ENCODE assay signal across 8 cellular contexts in genomic region chr1:966135-966602, GRCh38. TPM values are rescaled to one million over a fixed set of nuclear protein-coding genes. Genes with fewer than 3 reads are reported as not detected.
A peak's percentile ranks its signal among the peaks of the same experiment; 100 is the strongest.
DNase-seq lines count a peak whose midpoint lies in the region; ATAC-seq and TF ChIP-seq lines count a peak whose summit lies in the region.

Gene PLEKHN1 (plus strand): TSS chr1:966482. CDS start chr1:966532, 50 bp downstream.

- TF ChIP-seq CTCF in spleen (IDR thresholded peaks at IDR 0.05 in 8 of 11, conservative IDR thresholded peaks at IDR 0.05 in 3 of 11), result no peak

- no peak for TF ChIP-seq POLR2A in spleen (IDR thresholded peaks at IDR 0.05)

- peaks cover 17% of the 10 kb centered on the region for H3K36me3 Mint-ChIP-seq in activated T-helper 2 cell treated with anti-CD3 and anti-CD28 coated beads, Interferon-gamma antibody, Interleukin-2, Interleukin-4, amounts not matched to agents 10 μg/mL and 5 μg/mL and 100 μg/mL, durations not matched to agents 14 hours and 24 hours and 36 hours (ENCODE audit: low read depth)

- H3K9ac ChIP-seq in HUES48 (ENCODE audit: low read depth, low read length), result no peak within 1 kb of the TSS; the same call in 1 of the 2 replicates

- H3K27ac ChIP-seq in HUES48 (ENCODE audit: low read depth, low read length) (no peak within 1 kb of the TSS), iPS DF 6.9 (ENCODE audit: low read length) (no peak within 1 kb of the TSS), spleen (peak within 1 kb of the TSS; percentile 72 to 87 (median 80))

- H3K9me3 Mint-ChIP-seq in activated T-helper 2 cell treated with anti-CD3 and anti-CD28 coated beads, Interferon-gamma antibody, Interleukin-2, Interleukin-4, amounts not matched to agents 10 μg/mL and 5 μg/mL and 100 μg/mL, durations not matched to agents 14 hours and 24 hours and 36 hours, result no peaks in the 10 kb centered on the region

- peaks cover 28% of the 10 kb centered on the region for H3K36me3 ChIP-seq in HUES48 (ENCODE audit: control insufficient read depth, insufficient read depth, low read length)
- peaks cover 19% of the 10 kb centered on the region for H3K36me3 ChIP-seq in iPS DF 6.9 (ENCODE audit: control insufficient read depth, insufficient read depth, low read length)
- peaks cover 0 to 34% (median 6%) of the 10 kb centered on the region in 6 donors for H3K36me3 ChIP-seq in spleen

- H3K27ac Mint-ChIP-seq in activated T-helper 2 cell treated with anti-CD3 and anti-CD28 coated beads, Interferon-gamma antibody, Interleukin-2, Interleukin-4, amounts not matched to agents 10 μg/mL and 5 μg/mL and 100 μg/mL, durations not matched to agents 14 hours and 24 hours and 36 hours, result peak within 1 kb of the TSS; percentile 58

- H3K9me3 ChIP-seq in HUES48 (ENCODE audit: control insufficient read depth, insufficient read depth, low read length) (no peaks in the 10 kb centered on the region), iPS DF 6.9 (ENCODE audit: control insufficient read depth, insufficient read depth, low read length) (no peaks in the 10 kb centered on the region), spleen (no peaks in the 10 kb centered on the region)

- peak within 1 kb of the TSS; percentile 79 for H3K4me3 Mint-ChIP-seq in activated T-helper 2 cell treated with anti-CD3 and anti-CD28 coated beads, Interferon-gamma antibody, Interleukin-2, Interleukin-4, amounts not matched to agents 10 μg/mL and 5 μg/mL and 100 μg/mL, durations not matched to agents 14 hours and 24 hours and 36 hours (ENCODE audit: low read depth)

- H3K4me1 Mint-ChIP-seq in activated T-helper 2 cell treated with anti-CD3 and anti-CD28 coated beads, Interferon-gamma antibody, Interleukin-2, Interleukin-4, amounts not matched to agents 10 μg/mL and 5 μg/mL and 100 μg/mL, durations not matched to agents 14 hours and 24 hours and 36 hours (ENCODE audit: low read depth), result peaks cover 4% of the 10 kb centered on the region

- WGBS in iPS DF 6.9 (ENCODE audit: insufficient coverage, insufficient read length), result no CpG with 5 or more reads among the region's 24 CpGs
- WGBS in spleen, 5 donors, result 0 to 20% (median 4%) methylated on average over 4 to 24 of the region's 24 CpGs

- H3K27me3 ChIP-seq in HUES48 (ENCODE audit: control insufficient read depth, insufficient read depth, low read length) (peaks cover 63% of the 10 kb centered on the region), iPS DF 6.9 (ENCODE audit: control insufficient read depth, insufficient read depth, low read length) (peaks cover 5% of the 10 kb centered on the region; the same call in 1 of the 2 replicates), spleen (replicated peaks in 1 of 7) (peaks cover 0 to 57% (median 11%) of the 10 kb centered on the region in 7 donors)

- intact Hi-C loops in Right ventricle myocardium inferior (cut with DNase I), result no loop called here
- intact Hi-C loops in cardiac septum (cut with DNase I), result no loop called here
- intact Hi-C loops in activated T-helper 2 cell treated with anti-CD3 and anti-CD28 coated beads, Interferon-gamma antibody, Interleukin-2, Interleukin-4, amounts not matched to agents 10 μg/mL and 5 μg/mL and 100 μg/mL, durations not matched to agents 14 hours and 24 hours and 36 hours (cut with micrococcal nuclease), result no loop called here
- intact Hi-C loops in spleen (cut with DNase I; ENCODE audit: low total_unique reads), result no loop called here

- DNase-seq in Right ventricle myocardium inferior (ENCODE audit: missing footprints), result no peak
- DNase-seq in cardiac septum (ENCODE audit: low spot score), result no peak
- DNase-seq in activated T-helper 2 cell treated with anti-CD3 and anti-CD28 coated beads, Interferon-gamma antibody, Interleukin-2, Interleukin-4, amounts not matched to agents 10 μg/mL and 5 μg/mL and 100 μg/mL, durations not matched to agents 14 hours and 24 hours and 36 hours (ENCODE audit: low spot score), result no peak
- DNase-seq in iPS DF 6.9 (ENCODE audit: low read depth, low spot score), result no peak
- no peak for DNase-seq in spleen
- DNase-seq in NCI-H69 (lab: John Stamatoyannopoulos, UW), result no peak
- no peak for DNase-seq in cerebellum (ENCODE audit: low spot score)

- peak within 1 kb of the TSS; percentile 72 for H3K4me3 ChIP-seq in HUES48 (ENCODE audit: low read depth, low read length)
- H3K4me3 ChIP-seq in iPS DF 6.9 (ENCODE audit: low read length), result peak within 1 kb of the TSS; percentile 42; the same call in 1 of the 2 replicates
- peak within 1 kb of the TSS; percentile 56 to 78 (median 64) for H3K4me3 ChIP-seq in spleen

- H3K27me3 Mint-ChIP-seq in activated T-helper 2 cell treated with anti-CD3 and anti-CD28 coated beads, Interferon-gamma antibody, Interleukin-2, Interleukin-4, amounts not matched to agents 10 μg/mL and 5 μg/mL and 100 μg/mL, durations not matched to agents 14 hours and 24 hours and 36 hours (ENCODE audit: low read depth), result peaks cover 8% of the 10 kb centered on the region

- peak; percentile 18 for ATAC-seq in Right ventricle myocardium inferior

- H3K4me1 ChIP-seq in HUES48 (ENCODE audit: control insufficient read depth, insufficient read depth, low read length) (0 out of 2 replicates have a peak, but pooled peaks cover 4% of the 10 kb centered on the region), iPS DF 6.9 (ENCODE audit: control insufficient read depth, insufficient read depth, low read length) (peaks cover 6% of the 10 kb centered on the region), spleen (peaks cover 14 to 46% (median 26%) of the 10 kb centered on the region in 6 donors)

RNA-seq across cellular contexts. Expression of gene PLEKHN1, which starts in this region (rescaled TPM):
- total RNA-seq in Right ventricle myocardium inferior (not detected), cardiac septum (not detected), spleen (1 to 10 TPM in 5 of 7 donors, under 1 TPM in 2; 0.65 to 2.2 (median 1.1) TPM), cerebellum (not detected)
- 3.7 and 4.0 TPM in 2 replicates for total RNA-seq in activated T-helper 2 cell treated with anti-CD3 and anti-CD28 coated beads, Interferon-gamma antibody, Interleukin-2, Interleukin-4, amounts not matched to agents 10 μg/mL and 5 μg/mL and 100 μg/mL, durations not matched to agents 14 hours and 24 hours and 36 hours
- under 1 TPM; 0.17 to 0.80 (median 0.63) TPM for polyA plus RNA-seq in spleen

Comparison
In these comparisons a context has a peak if more than half of its experiments do, and no peak if none do; other contexts are left out.
1. Peak in ATAC-seq in Right ventricle myocardium inferior; RNA of the gene not detected or under 1 TPM.
2. H3K27ac ChIP-seq: peak in spleen (8 of 8); none in HUES48 (single experiment) and iPS DF 6.9 (single experiment).
3. Peak in every context shown above with its lines, with median percentiles within 50 percentile points of each other: H3K4me3 ChIP-seq.